In the genomic region with DNA sequence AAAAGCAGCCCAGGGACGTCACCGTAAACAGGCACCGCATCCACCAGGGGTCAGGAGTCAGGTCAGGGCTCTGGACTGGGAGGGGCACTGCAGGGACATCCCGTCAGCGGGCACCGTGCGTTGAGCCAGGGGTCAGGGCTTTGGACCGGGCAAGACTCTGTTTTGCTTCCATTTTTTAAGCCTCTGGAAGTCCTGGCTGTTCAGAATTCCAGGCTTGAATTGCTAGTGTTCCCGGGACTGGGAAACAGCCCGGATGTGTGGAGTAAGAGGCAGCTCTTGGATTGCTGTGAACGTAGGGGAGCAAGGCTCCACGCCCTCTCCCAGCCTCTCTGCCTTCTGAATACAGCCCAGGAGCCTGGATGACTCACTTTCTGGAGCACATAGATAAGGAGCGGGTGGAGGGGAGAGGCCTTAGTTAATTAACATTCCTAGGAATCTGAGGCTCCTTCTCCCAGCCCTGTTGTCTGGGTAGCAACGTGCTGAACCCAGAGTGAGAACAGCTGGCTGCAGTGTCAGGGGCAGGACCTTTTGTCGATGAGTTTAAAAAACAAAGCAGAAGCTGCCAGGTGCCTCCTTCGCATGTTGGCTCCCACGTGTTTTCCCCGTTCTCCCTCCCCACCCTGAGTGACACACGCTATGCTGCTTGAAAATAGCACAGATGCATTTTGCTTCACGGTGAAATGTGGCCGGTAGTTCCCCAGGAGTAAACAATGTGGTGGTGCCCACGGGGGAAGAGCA, we compare ENCODE assay signal across 1 cellular context.
TF ChIP-seq lines count a peak whose summit lies in the region.

No MANE protein-coding gene starts in this region.

TF ChIP-seq in HepG2, 621 proteins besides CTCF, POLR2A, EP300 and RAD21 (continued from another document and continues in another):
- TF ChIP-seq THRA (CRISPR knock-in tag; IDR thresholded peaks at IDR 0.05; ENCODE audit: borderline replicate concordance): peak; percentile 68; the same call in 1 of the 2 replicates
- no peak for TF ChIP-seq ZKSCAN1 (IDR thresholded peaks at IDR 0.05; ENCODE audit: low read length)
- TF ChIP-seq, protein P1, sequence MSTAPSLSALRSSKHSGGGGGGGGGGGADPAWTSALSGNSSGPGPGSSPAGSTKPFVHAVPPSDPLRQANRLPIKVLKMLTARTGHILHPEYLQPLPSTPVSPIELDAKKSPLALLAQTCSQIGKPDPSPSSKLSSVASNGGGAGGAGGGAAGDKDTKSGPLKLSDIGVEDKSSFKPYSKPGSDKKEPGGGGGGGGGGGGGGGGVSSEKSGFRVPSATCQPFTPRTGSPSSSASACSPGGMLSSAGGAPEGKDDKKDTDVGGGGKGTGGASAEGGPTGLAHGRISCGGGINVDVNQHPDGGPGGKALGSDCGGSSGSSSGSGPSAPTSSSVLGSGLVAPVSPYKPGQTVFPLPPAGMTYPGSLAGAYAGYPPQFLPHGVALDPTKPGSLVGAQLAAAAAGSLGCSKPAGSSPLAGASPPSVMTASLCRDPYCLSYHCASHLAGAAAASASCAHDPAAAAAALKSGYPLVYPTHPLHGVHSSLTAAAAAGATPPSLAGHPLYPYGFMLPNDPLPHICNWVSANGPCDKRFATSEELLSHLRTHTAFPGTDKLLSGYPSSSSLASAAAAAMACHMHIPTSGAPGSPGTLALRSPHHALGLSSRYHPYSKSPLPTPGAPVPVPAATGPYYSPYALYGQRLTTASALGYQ (CRISPR knock-in tag; IDR thresholded peaks at IDR 0.05): peak; percentile 32; the same call in 1 of the 2 replicates
- TF ChIP-seq, protein P2, sequence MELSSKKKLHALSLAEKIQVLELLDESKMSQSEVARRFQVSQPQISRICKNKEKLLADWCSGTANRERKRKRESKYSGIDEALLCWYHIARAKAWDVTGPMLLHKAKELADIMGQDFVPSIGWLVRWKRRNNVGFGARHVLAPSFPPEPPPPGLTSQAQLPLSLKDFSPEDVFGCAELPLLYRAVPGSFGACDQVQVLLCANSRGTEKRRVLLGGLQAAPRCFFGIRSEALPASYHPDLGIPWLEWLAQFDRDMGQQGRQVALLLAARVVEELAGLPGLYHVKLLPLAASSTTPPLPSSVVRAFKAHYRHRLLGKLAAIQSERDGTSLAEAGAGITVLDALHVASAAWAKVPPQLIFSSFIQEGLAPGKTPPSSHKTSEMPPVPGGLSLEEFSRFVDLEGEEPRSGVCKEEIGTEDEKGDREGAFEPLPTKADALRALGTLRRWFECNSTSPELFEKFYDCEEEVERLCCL (CRISPR knock-in tag; IDR thresholded peaks at IDR 0.05; ENCODE audit: borderline replicate concordance): no peak
- TF ChIP-seq HNRNPK (IDR thresholded peaks at IDR 0.05; ENCODE audit: low read depth, low read length, poor library complexity, severe bottlenecking): no peak
- TF ChIP-seq ZNF335 (CRISPR knock-in tag; IDR thresholded peaks at IDR 0.05): no peak
- no peak for TF ChIP-seq ZNF777 (CRISPR knock-in tag; IDR thresholded peaks at IDR 0.05)
- TF ChIP-seq NFE2 (CRISPR knock-in tag; IDR thresholded peaks at IDR 0.05): no peak
- peak; percentile 60; the same call in 1 of the 2 replicates for TF ChIP-seq MED1 (CRISPR knock-in tag; IDR thresholded peaks at IDR 0.05)
- no peak for TF ChIP-seq ZFP1 (CRISPR knock-in tag; IDR thresholded peaks at IDR 0.05)
- no peak for TF ChIP-seq SETDB1 (CRISPR knock-in tag; IDR thresholded peaks at IDR 0.05; ENCODE audit: borderline replicate concordance)
- no peak for TF ChIP-seq ATF5 (CRISPR knock-in tag; IDR thresholded peaks at IDR 0.05; ENCODE audit: low read depth)
- TF ChIP-seq ZNF782 (CRISPR knock-in tag; IDR thresholded peaks at IDR 0.05; ENCODE audit: borderline replicate concordance): no peak
- no peak for TF ChIP-seq HOXD1 (CRISPR knock-in tag; IDR thresholded peaks at IDR 0.05)
- TF ChIP-seq ZBTB20 (CRISPR knock-in tag; IDR thresholded peaks at IDR 0.05; ENCODE audit: borderline replicate concordance, low read depth): no peak
- no peak for TF ChIP-seq TAF1 (CRISPR knock-in tag; IDR thresholded peaks at IDR 0.05)
- TF ChIP-seq SRSF9 (IDR thresholded peaks at IDR 0.05; ENCODE audit: borderline replicate concordance, insufficient read depth, low read depth, low read length, poor library complexity, severe bottlenecking): no peak
- no peak for TF ChIP-seq NRL (CRISPR knock-in tag; IDR thresholded peaks at IDR 0.05; ENCODE audit: borderline replicate concordance)
- no peak for TF ChIP-seq KMT2A (CRISPR knock-in tag; IDR thresholded peaks at IDR 0.05)
- peak; percentile 63; the same call in 1 of the 2 replicates for TF ChIP-seq ZSCAN20 (CRISPR knock-in tag; IDR thresholded peaks at IDR 0.05; ENCODE audit: borderline replicate concordance)
- TF ChIP-seq ZNF17 (CRISPR knock-in tag; IDR thresholded peaks at IDR 0.05): no peak
- TF ChIP-seq KIAA2018 (CRISPR knock-in tag; IDR thresholded peaks at IDR 0.05; ENCODE audit: borderline replicate concordance): no peak
- no peak for TF ChIP-seq ZBTB7A (CRISPR knock-in tag; IDR thresholded peaks at IDR 0.05)
- TF ChIP-seq ZNF10 (CRISPR knock-in tag; IDR thresholded peaks at IDR 0.05; ENCODE audit: borderline replicate concordance, low read depth): no peak
- TF ChIP-seq ZFAT (CRISPR knock-in tag; conservative IDR thresholded peaks at IDR 0.05): no peak
- no peak for TF ChIP-seq REST (IDR thresholded peaks at IDR 0.05; ENCODE audit: borderline replicate concordance in 1 of 2, low read depth in 1 of 2, low read length in 2 of 2)
- TF ChIP-seq THAP9 (CRISPR knock-in tag; IDR thresholded peaks at IDR 0.05; ENCODE audit: borderline replicate concordance): no peak
- TF ChIP-seq BRCA1 (CRISPR knock-in tag; IDR thresholded peaks at IDR 0.05): no peak
- TF ChIP-seq ONECUT2 (CRISPR knock-in tag; IDR thresholded peaks at IDR 0.05): no peak
- TF ChIP-seq ZNF546 (CRISPR knock-in tag; conservative IDR thresholded peaks at IDR 0.05): no peak
- TF ChIP-seq E2F2 (CRISPR knock-in tag; IDR thresholded peaks at IDR 0.05; ENCODE audit: borderline replicate concordance): no peak
- TF ChIP-seq HMGA1 (CRISPR knock-in tag; conservative IDR thresholded peaks at IDR 0.05): no peak
- TF ChIP-seq ZNF644 (CRISPR knock-in tag; IDR thresholded peaks at IDR 0.05; ENCODE audit: low read depth): no peak
